Comparison of ENCODE assay signal across 1 cellular context in the genomic region with DNA sequence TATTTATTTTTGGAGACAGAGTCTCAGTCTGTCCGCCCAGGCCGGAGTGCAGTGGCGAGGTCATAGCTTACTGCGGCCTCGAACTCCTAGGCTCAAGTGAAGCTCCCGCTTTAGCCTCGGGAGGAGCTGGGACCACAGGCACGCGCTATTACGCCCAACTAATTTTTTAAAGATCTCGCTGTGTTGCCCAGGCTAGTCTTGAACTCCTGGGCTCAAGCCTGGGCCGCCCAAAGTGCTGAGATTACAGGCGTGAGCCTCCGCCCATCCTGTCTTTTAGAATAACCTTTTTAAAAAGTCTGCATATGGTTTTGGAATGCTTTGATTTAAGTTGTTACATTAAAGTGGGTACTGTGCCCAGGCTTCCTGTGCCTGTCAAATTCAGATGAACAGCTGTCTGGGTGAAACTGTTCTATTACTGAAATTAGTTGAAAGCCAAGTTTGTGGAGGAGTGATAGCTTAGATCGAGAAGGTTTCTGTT.
TF ChIP-seq lines count a peak whose summit lies in the region.

No MANE protein-coding gene starts in this region.

TF ChIP-seq in GM23338, 12 proteins besides CTCF, POLR2A, EP300 and RAD21 (continued from another document):
- TF ChIP-seq, protein P1, sequence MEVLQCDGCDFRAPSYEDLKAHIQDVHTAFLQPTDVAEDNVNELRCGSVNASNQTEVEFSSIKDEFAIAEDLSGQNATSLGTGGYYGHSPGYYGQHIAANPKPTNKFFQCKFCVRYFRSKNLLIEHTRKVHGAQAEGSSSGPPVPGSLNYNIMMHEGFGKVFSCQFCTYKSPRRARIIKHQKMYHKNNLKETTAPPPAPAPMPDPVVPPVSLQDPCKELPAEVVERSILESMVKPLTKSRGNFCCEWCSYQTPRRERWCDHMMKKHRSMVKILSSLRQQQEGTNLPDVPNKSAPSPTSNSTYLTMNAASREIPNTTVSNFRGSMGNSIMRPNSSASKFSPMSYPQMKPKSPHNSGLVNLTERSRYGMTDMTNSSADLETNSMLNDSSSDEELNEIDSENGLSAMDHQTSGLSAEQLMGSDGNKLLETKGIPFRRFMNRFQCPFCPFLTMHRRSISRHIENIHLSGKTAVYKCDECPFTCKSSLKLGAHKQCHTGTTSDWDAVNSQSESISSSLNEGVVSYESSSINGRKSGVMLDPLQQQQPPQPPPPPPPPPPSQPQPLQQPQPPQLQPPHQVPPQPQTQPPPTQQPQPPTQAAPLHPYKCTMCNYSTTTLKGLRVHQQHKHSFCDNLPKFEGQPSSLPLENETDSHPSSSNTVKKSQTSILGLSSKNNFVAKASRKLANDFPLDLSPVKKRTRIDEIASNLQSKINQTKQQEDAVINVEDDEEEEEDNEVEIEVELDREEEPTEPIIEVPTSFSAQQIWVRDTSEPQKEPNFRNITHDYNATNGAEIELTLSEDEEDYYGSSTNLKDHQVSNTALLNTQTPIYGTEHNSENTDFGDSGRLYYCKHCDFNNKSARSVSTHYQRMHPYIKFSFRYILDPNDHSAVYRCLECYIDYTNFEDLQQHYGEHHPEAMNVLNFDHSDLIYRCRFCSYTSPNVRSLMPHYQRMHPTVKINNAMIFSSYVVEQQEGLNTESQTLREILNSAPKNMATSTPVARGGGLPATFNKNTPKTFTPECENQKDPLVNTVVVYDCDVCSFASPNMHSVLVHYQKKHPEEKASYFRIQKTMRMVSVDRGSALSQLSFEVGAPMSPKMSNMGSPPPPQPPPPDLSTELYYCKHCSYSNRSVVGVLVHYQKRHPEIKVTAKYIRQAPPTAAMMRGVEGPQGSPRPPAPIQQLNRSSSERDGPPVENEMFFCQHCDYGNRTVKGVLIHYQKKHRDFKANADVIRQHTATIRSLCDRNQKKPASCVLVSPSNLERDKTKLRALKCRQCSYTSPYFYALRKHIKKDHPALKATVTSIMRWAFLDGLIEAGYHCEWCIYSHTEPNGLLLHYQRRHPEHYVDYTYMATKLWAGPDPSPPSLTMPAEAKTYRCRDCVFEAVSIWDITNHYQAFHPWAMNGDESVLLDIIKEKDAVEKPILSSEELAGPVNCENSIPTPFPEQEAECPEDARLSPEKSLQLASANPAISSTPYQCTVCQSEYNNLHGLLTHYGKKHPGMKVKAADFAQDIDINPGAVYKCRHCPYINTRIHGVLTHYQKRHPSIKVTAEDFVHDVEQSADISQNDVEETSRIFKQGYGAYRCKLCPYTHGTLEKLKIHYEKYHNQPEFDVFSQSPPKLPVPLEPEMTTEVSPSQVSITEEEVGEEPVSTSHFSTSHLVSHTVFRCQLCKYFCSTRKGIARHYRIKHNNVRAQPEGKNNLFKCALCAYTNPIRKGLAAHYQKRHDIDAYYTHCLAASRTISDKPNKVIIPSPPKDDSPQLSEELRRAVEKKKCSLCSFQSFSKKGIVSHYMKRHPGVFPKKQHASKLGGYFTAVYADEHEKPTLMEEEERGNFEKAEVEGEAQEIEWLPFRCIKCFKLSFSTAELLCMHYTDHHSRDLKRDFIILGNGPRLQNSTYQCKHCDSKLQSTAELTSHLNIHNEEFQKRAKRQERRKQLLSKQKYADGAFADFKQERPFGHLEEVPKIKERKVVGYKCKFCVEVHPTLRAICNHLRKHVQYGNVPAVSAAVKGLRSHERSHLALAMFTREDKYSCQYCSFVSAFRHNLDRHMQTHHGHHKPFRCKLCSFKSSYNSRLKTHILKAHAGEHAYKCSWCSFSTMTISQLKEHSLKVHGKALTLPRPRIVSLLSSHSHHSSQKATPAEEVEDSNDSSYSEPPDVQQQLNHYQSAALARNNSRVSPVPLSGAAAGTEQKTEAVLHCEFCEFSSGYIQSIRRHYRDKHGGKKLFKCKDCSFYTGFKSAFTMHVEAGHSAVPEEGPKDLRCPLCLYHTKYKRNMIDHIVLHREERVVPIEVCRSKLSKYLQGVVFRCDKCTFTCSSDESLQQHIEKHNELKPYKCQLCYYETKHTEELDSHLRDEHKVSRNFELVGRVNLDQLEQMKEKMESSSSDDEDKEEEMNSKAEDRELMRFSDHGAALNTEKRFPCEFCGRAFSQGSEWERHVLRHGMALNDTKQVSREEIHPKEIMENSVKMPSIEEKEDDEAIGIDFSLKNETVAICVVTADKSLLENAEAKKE (CRISPR knock-in tag; IDR thresholded peaks at IDR 0.05), result no peak
- TF ChIP-seq POLR2AphosphoS5 (IDR thresholded peaks at IDR 0.05; ENCODE audit: low read depth) (no peak), JUNB (IDR thresholded peaks at IDR 0.05; ENCODE audit: unreplicated experiment) (no peak)
